Comparison of ENCODE assay signal across 10 cellular contexts in genomic region chr10:78335691-78336401, GRCh38.
DNase-seq lines count a peak whose midpoint lies in the region; ATAC-seq and TF ChIP-seq lines count a peak whose summit lies in the region.
"Had no signal": no experiment of that assay in that cellular context is flagged by ENCODE, and none has a peak within 500 bp of the region (broad histone marks: within the 10 kb centered on the region; RNA-seq: fewer than 3 reads in every experiment).

No MANE protein-coding gene starts in this region.

- H3K4me1 ChIP-seq in vagina = peaks cover 34% of the 10 kb centered on the region
- no peaks in the 10 kb centered on the region for H3K4me1 ChIP-seq in MM.1S (ENCODE audit: low read length)

- H2AFZ ChIP-seq in MM.1S (ENCODE audit: low read length) = no peak overlapping the region

- H4K20me1 ChIP-seq in MM.1S (ENCODE audit: insufficient read depth, low read length) = no peaks in the 10 kb centered on the region

- no peak overlapping the region for H3K4me2 ChIP-seq in MM.1S (ENCODE audit: low read depth, low read length)

- TF ChIP-seq CTCF in vagina (IDR thresholded peaks at IDR 0.05) (no peak), MM.1S (IDR thresholded peaks at IDR 0.05; ENCODE audit: low read length) (no peak)

- no peaks in the 10 kb centered on the region for H3K4me1 Mint-ChIP-seq in activated T-cell treated with anti-CD3 and anti-CD28 coated beads, Interleukin-2, amount 50 U/mL, for 4 hours (ENCODE audit: low read depth)

- TF ChIP-seq POLR2A in vagina (IDR thresholded peaks at IDR 0.05) = no peak

- no peak for ATAC-seq in activated T-cell treated with anti-CD3 and anti-CD28 coated beads, Interleukin-2, amount 50 U/mL, for 4 hours

- H3K27me3 Mint-ChIP-seq in activated T-cell treated with anti-CD3 and anti-CD28 coated beads, Interleukin-2, amount 50 U/mL, for 4 hours (ENCODE audit: low read depth) = peaks cover 13% of the 10 kb centered on the region

- H3K36me3 ChIP-seq in vagina (no peaks in the 10 kb centered on the region), MM.1S (replicated peaks; ENCODE audit: insufficient read depth, low read length) (no peaks in the 10 kb centered on the region)
- H3K36me3 ChIP-seq: thyroid gland had no signal

- no peaks in the 10 kb centered on the region for H3K9me3 Mint-ChIP-seq in activated T-cell treated with anti-CD3 and anti-CD28 coated beads, Interleukin-2, amount 50 U/mL, for 4 hours

- no peaks in the 10 kb centered on the region for H3K27me3 ChIP-seq in vagina
- H3K27me3 ChIP-seq in MM.1S (replicated peaks; ENCODE audit: insufficient read depth, low read length) = no peaks in the 10 kb centered on the region
- H3K27me3 ChIP-seq: thyroid gland had no signal

- H3K36me3 Mint-ChIP-seq in activated T-cell treated with anti-CD3 and anti-CD28 coated beads, Interleukin-2, amount 50 U/mL, for 4 hours (ENCODE audit: insufficient read depth) = no peaks in the 10 kb centered on the region

- H3F3A ChIP-seq in MM.1S (ENCODE audit: insufficient read depth, low read length) = no peaks in the 10 kb centered on the region

- no peaks in the 10 kb centered on the region for H3K9me2 ChIP-seq in MM.1S (replicated peaks; ENCODE audit: insufficient read depth, low read length)

- H3K9ac ChIP-seq in MM.1S (ENCODE audit: low read length) = no peak overlapping the region

- intact Hi-C loops in vagina (cut with DNase I) = no loop called here

- H3K27ac ChIP-seq in vagina (peak overlapping the region; percentile 14), MM.1S (ENCODE audit: low read length) (no peak overlapping the region)
- H3K27ac ChIP-seq: thyroid gland had no signal

- no peaks in the 10 kb centered on the region for H3K79me2 ChIP-seq in MM.1S (ENCODE audit: low read length)

- H3K4me3 Mint-ChIP-seq in activated T-cell treated with anti-CD3 and anti-CD28 coated beads, Interleukin-2, amount 50 U/mL, for 4 hours = no peak overlapping the region

- H3K4me3 ChIP-seq in vagina (no peak overlapping the region), MM.1S (ENCODE audit: low read length) (no peak overlapping the region)
- H3K4me3 ChIP-seq: thyroid gland had no signal

- H3K9me3 ChIP-seq in vagina (no peaks in the 10 kb centered on the region), MM.1S (replicated peaks; ENCODE audit: insufficient read depth, low read length) (no peaks in the 10 kb centered on the region)
- H3K9me3 ChIP-seq: thyroid gland had no signal

- DNase-seq in activated CD8-positive, alpha-beta memory T cell treated with anti-CD3 and anti-CD28 coated beads for 24 hours = peak; percentile 33
- DNase-seq in activated CD8-positive, alpha-beta memory T cell treated with anti-CD3 and anti-CD28 coated beads, Interleukin-2, amount 50 U/mL, for 4 hours = no peak
- peak; percentile 44 for DNase-seq in ecto neural progenitor cell (ENCODE audit: low spot score)
- peak; percentile 35 for DNase-seq in midbrain (lab: John Stamatoyannopoulos, UW)
- DNase-seq in vagina (ENCODE audit: extremely low spot score in 2 of 2) = peak; percentile 70 to 77
- no peak for DNase-seq in activated CD4-positive, alpha-beta T cell treated with anti-CD3 and anti-CD28 coated beads for 4 hours
- DNase-seq in MM.1S = no peak
- no peak for DNase-seq in activated T-cell treated with anti-CD3 and anti-CD28 coated beads, Interleukin-2, amount 50 U/mL, for 4 hours
- DNase-seq: activated naive CD4-positive, alpha-beta T cell; thyroid gland had no signal

Comparison
In these comparisons a context has a peak if more than half of its experiments do, and no peak if none do; other contexts are left out.
1. DNase-seq: peak in activated CD8-positive, alpha-beta memory T cell treated with anti-CD3 and anti-CD28 coated beads for 24 hours (single experiment), ecto neural progenitor cell (single experiment), midbrain (single experiment) and vagina (2 of 2); none in activated CD8-positive, alpha-beta memory T cell treated with anti-CD3 and anti-CD28 coated beads, Interleukin-2, amount 50 U/mL, for 4 hours (single experiment), activated CD4-positive, alpha-beta T cell treated with anti-CD3 and anti-CD28 coated beads for 4 hours (0 of 2), MM.1S (single experiment) and activated T-cell treated with anti-CD3 and anti-CD28 coated beads, Interleukin-2, amount 50 U/mL, for 4 hours (single experiment).